In genomic region chr16:70523013-70523620, GRCh38 we compare ENCODE assay signal across 8 cellular contexts. TPM values are rescaled to one million over a fixed set of nuclear protein-coding genes. Genes with fewer than 3 reads are reported as not detected.
DNase-seq lines count a peak whose midpoint lies in the region; ATAC-seq and TF ChIP-seq lines count a peak whose summit lies in the region.

TSS of gene COG4 (minus strand) at chr16:70523554. CDS start at chr16:70523543, 11 bp downstream.

- peak within 1 kb of the TSS; percentile 100 for H3K27ac Mint-ChIP-seq in T-helper 17 cell
- peak within 1 kb of the TSS; percentile 99 for H3K27ac Mint-ChIP-seq in progenitor cell of endocrine pancreas

- H3K4me3 ChIP-seq in H7 (ENCODE audit: insufficient read depth, low read depth, low read length) (peak within 1 kb of the TSS; percentile 75), left ventricle myocardium inferior (peak within 1 kb of the TSS; percentile 80)

- peak within 1 kb of the TSS; percentile 93 for H3K27ac ChIP-seq in left ventricle myocardium inferior (replicated peaks)

- DNase-seq in EH (ENCODE audit: low read depth) (peak; percentile 85), H7 (peak; percentile 94), NCI-H1092 (lab: John Stamatoyannopoulos, UW) (peak; percentile 81), T-helper 17 cell (peak; percentile 82 to 86 (median 84)), amniotic stem cell (lab: John Stamatoyannopoulos, UW) (peak; percentile 75), left ventricle myocardium inferior (peak; percentile 90), progenitor cell of endocrine pancreas (ENCODE audit: low spot score, unreplicated experiment) (peak; percentile 75), ureter (ENCODE audit: low spot score) (peak; percentile 88)

- peaks cover 60% of the 10 kb centered on the region for H3K4me1 ChIP-seq in left ventricle myocardium inferior

- peak within 1 kb of the TSS; percentile 99 for H3K4me3 Mint-ChIP-seq in T-helper 17 cell
- peak within 1 kb of the TSS; percentile 96 for H3K4me3 Mint-ChIP-seq in progenitor cell of endocrine pancreas (ENCODE audit: low read depth)

- peak; percentile 80 for ATAC-seq in T-helper 17 cell

- H3K9me3 Mint-ChIP-seq in progenitor cell of endocrine pancreas (ENCODE audit: low read depth) = no peaks in the 10 kb centered on the region

- intact Hi-C loops in left ventricle myocardium inferior (cut with micrococcal nuclease) = no loop called here

- H3K27me3 ChIP-seq in H7 (ENCODE audit: control insufficient read depth, insufficient read depth, low read length) (no peaks in the 10 kb centered on the region), left ventricle myocardium inferior (ENCODE audit: low read depth) (no peaks in the 10 kb centered on the region)

- H3K27me3 Mint-ChIP-seq in T-helper 17 cell = no peaks in the 10 kb centered on the region
- no peaks in the 10 kb centered on the region for H3K27me3 Mint-ChIP-seq in progenitor cell of endocrine pancreas

- H3K9me3 ChIP-seq in T-helper 17 cell (ENCODE audit: control insufficient read depth, low read length, poor library complexity, severe bottlenecking) = no peaks in the 10 kb centered on the region
- no peaks in the 10 kb centered on the region for H3K9me3 ChIP-seq in left ventricle myocardium inferior (replicated peaks)

- H3K36me3 Mint-ChIP-seq in T-helper 17 cell (ENCODE audit: low read depth) (peaks cover 12% of the 10 kb centered on the region), progenitor cell of endocrine pancreas (ENCODE audit: insufficient read depth) (peaks cover 12% of the 10 kb centered on the region)

- peaks cover 49% of the 10 kb centered on the region for H3K4me1 Mint-ChIP-seq in T-helper 17 cell
- peaks cover 29% of the 10 kb centered on the region for H3K4me1 Mint-ChIP-seq in progenitor cell of endocrine pancreas (ENCODE audit: low read depth)

- H3K36me3 ChIP-seq in H7 (replicated peaks; ENCODE audit: control insufficient read depth, insufficient read depth, low read length) (peaks cover 13% of the 10 kb centered on the region), left ventricle myocardium inferior (peaks cover 31% of the 10 kb centered on the region)

- TF ChIP-seq CTCF in left ventricle myocardium inferior (IDR thresholded peaks at IDR 0.05; ENCODE audit: borderline replicate concordance) (no peak), progenitor cell of endocrine pancreas (IDR thresholded peaks at IDR 0.05; ENCODE audit: unreplicated experiment) (no peak)

RNA-seq across cellular contexts. Expression of gene COG4, which starts in this region (rescaled TPM):
- total RNA-seq in H7 (2014; rRNA removed; shearing (Covaris generic)) = 78.7 and 98.2 TPM in 2 replicates
- total RNA-seq in T-helper 17 cell (10 to 100 TPM; 26.3 to 54.0 TPM), left ventricle myocardium inferior (43.7 TPM), progenitor cell of endocrine pancreas (75.9 and 76.0 TPM in 2 replicates), ureter (49.6 TPM)

Comparison
In these comparisons a context has a peak if more than half of its experiments do, and no peak if none do; other contexts are left out.
1. Peak in every context shown above with its lines: DNase-seq, ATAC-seq, H3K4me3 ChIP-seq and H3K27ac ChIP-seq.